In genomic region chr1:88892146-88892877, GRCh38 we compare ENCODE assay signal across 8 cellular contexts. TPM values are rescaled to one million over a fixed set of nuclear protein-coding genes. Genes with fewer than 3 reads are reported as not detected.
DNase-seq lines count a peak whose midpoint lies in the region; ATAC-seq lines count a peak whose summit lies in the region.

No MANE protein-coding gene starts in this region.

- no peaks in the 10 kb centered on the region for H3K36me3 ChIP-seq in stomach smooth muscle (ENCODE audit: control insufficient read depth in 2 of 2, insufficient read depth in 2 of 2, low read length in 2 of 2)

- peaks cover 4% of the 10 kb centered on the region for H3K4me1 ChIP-seq in stomach smooth muscle (ENCODE audit: control insufficient read depth, insufficient read depth, low read length)

- H3K27me3 ChIP-seq in stomach smooth muscle (ENCODE audit: control insufficient read depth in 1 of 2, insufficient read depth in 2 of 2, low read length in 2 of 2) = no peaks in the 10 kb centered on the region

- no peaks in the 10 kb centered on the region for H3K27me3 Mint-ChIP-seq in activated naive CD8-positive, alpha-beta T cell treated with anti-CD3 and anti-CD28 coated beads for 36 hours

- H3K27ac ChIP-seq in stomach smooth muscle (ENCODE audit: low read length) = peak overlapping the region; percentile 92

- peak overlapping the region; percentile 96 for H3K4me3 Mint-ChIP-seq in activated naive CD8-positive, alpha-beta T cell treated with anti-CD3 and anti-CD28 coated beads for 36 hours

- peaks cover 2% of the 10 kb centered on the region for H3K9me3 Mint-ChIP-seq in activated naive CD8-positive, alpha-beta T cell treated with anti-CD3 and anti-CD28 coated beads for 36 hours

- peak overlapping the region in 1 of 2 donors; percentile 97 for H3K9ac ChIP-seq in stomach smooth muscle (ENCODE audit: low read length in 2 of 2)

- H3K27ac Mint-ChIP-seq in activated naive CD8-positive, alpha-beta T cell treated with anti-CD3 and anti-CD28 coated beads for 36 hours = peak overlapping the region; percentile 92

- DNase-seq in SIG-M5 treated with dmso at 0.1 percent for 504 hours (lab: John Stamatoyannopoulos, UW; ENCODE audit: unreplicated experiment) = peak; percentile 46
- no peak for DNase-seq in SIG-M5 (lab: John Stamatoyannopoulos, UW)
- DNase-seq in NCI-H2081 (lab: John Stamatoyannopoulos, UW) = peak; percentile 65 to 88
- DNase-seq in activated naive CD8-positive, alpha-beta T cell treated with anti-CD3 and anti-CD28 coated beads for 36 hours = peak; percentile 9
- DNase-seq in iris pigment epithelial cell (ENCODE audit: low read depth) = peak; percentile 66

- peaks cover 9% of the 10 kb centered on the region for H3K36me3 Mint-ChIP-seq in activated naive CD8-positive, alpha-beta T cell treated with anti-CD3 and anti-CD28 coated beads for 36 hours

- ATAC-seq in GM21423 (IDR thresholded peaks at IDR 0.05; ENCODE audit: unreplicated experiment) = no peak
- no peak for ATAC-seq in HG02885 (IDR thresholded peaks at IDR 0.05; ENCODE audit: poor library complexity, unreplicated experiment)

- H3K9me3 ChIP-seq in stomach smooth muscle (ENCODE audit: control insufficient read depth in 2 of 2, low read length in 2 of 2) = no peaks in the 10 kb centered on the region

- H3K4me3 ChIP-seq in stomach smooth muscle (ENCODE audit: low read length in 2 of 2) = peak overlapping the region; percentile 96 to 97

- H3K4me1 Mint-ChIP-seq in activated naive CD8-positive, alpha-beta T cell treated with anti-CD3 and anti-CD28 coated beads for 36 hours = peaks cover 29% of the 10 kb centered on the region

RNA-seq across cellular contexts. Expression of gene GTF2B, which starts 0.9 kb away (rescaled TPM):
- total RNA-seq in activated naive CD8-positive, alpha-beta T cell treated with anti-CD3 and anti-CD28 coated beads for 36 hours = 10 to 100 TPM; 42.8 TPM
